In genomic region chr13:72514141-72514540, GRCh38 we compare ENCODE assay signal across 25 cellular contexts.
DNase-seq lines count a peak whose midpoint lies in the region; TF ChIP-seq lines count a peak whose summit lies in the region.
"Had no signal": no experiment of that assay in that cellular context is flagged by ENCODE, and none has a peak within 500 bp of the region (broad histone marks: within the 10 kb centered on the region; RNA-seq: fewer than 3 reads in every experiment).

No MANE protein-coding gene starts in this region.

- H3K27ac ChIP-seq in SK-N-SH (ENCODE audit: low read depth in 2 of 2, low read length in 1 of 2) (peak overlapping the region in 1 of 2 experiments; percentile 56; a peak in 2 of 4 replicates), mesenchymal stem cell (ENCODE audit: low read length, poor library complexity, severe bottlenecking) (peak overlapping the region; percentile 32)
- H3K27ac ChIP-seq: BLaER1 treated with 17β-estradiol and CSF1 and Interleukin-3, amounts not matched to agents 10 nM and 100 nM; body of pancreas; skin epidermis; upper lobe of left lung had no signal

- POLR2A ChIA-PET in SK-N-SH (lab: Yijun Ruan, JAX), result no interaction called here

- H4K20me1 ChIP-seq in SK-N-SH (ENCODE audit: insufficient read depth), result no peaks in the 10 kb centered on the region
- H4K20me1 ChIP-seq: BLaER1 treated with 17β-estradiol and CSF1 and Interleukin-3, amounts not matched to agents 10 nM and 100 nM had no signal

- TF ChIP-seq RAD21 in SK-N-SH (IDR thresholded peaks at IDR 0.05; ENCODE audit: low read length), result no peak

- H3K27me3 ChIP-seq in SK-N-SH (ENCODE audit: insufficient read depth) (no peaks in the 10 kb centered on the region), mesenchymal stem cell (ENCODE audit: control insufficient read depth in 1 of 2, insufficient read depth in 1 of 2, low read length in 2 of 2) (no peaks in the 10 kb centered on the region)
- H3K27me3 ChIP-seq: BLaER1 treated with 17β-estradiol and CSF1 and Interleukin-3, amounts not matched to agents 10 nM and 100 nM; body of pancreas; upper lobe of left lung had no signal

- no peaks in the 10 kb centered on the region for H3K79me1 ChIP-seq in mesenchymal stem cell (replicated peaks; ENCODE audit: low read length, poor library complexity, severe bottlenecking)

- 0% methylated on average over 1 of the region's 1 CpG for WGBS in SK-N-SH (ENCODE audit: low lambda C conversion rate)
- no CpG with 5 or more reads among the region's 1 CpG for WGBS in mesenchymal stem cell

- H3K9me3 ChIP-seq in SK-N-SH, result no peaks in the 10 kb centered on the region
- no peaks in the 10 kb centered on the region for H3K9me3 ChIP-seq in mesenchymal stem cell (ENCODE audit: control insufficient read depth, low read length)
- H3K9me3 ChIP-seq: BLaER1 treated with 17β-estradiol and CSF1 and Interleukin-3, amounts not matched to agents 10 nM and 100 nM; body of pancreas; Caco-2; upper lobe of left lung had no signal

- TF ChIP-seq CTCF in SK-N-SH (IDR thresholded peaks at IDR 0.05) (no peak), cardiac fibroblast (IDR thresholded peaks at IDR 0.05; ENCODE audit: low read depth, low read length) (no peak)

- H3K4me3 ChIP-seq in SK-N-SH (ENCODE audit: low read depth in 2 of 2, low read length in 1 of 2), result no peak overlapping the region; a peak in 1 of 4 replicates
- no peak overlapping the region for H3K4me3 ChIP-seq in cardiac fibroblast (replicated peaks in 1 of 2; ENCODE audit: low read depth in 2 of 2, low read length in 2 of 2)
- no peak overlapping the region for H3K4me3 ChIP-seq in mesenchymal stem cell (ENCODE audit: insufficient read depth in 1 of 2, low read depth in 1 of 2, low read length in 2 of 2)
- H3K4me3 ChIP-seq: BLaER1 treated with 17β-estradiol and CSF1 and Interleukin-3, amounts not matched to agents 10 nM and 100 nM; body of pancreas; skin epidermis; upper lobe of left lung had no signal

- H3K9me2 ChIP-seq in SK-N-SH, result no peaks in the 10 kb centered on the region

- no peak overlapping the region for H4K91ac ChIP-seq in mesenchymal stem cell (ENCODE audit: low read length)

- no peak overlapping the region for H3K9ac ChIP-seq in SK-N-SH
- no peak overlapping the region for H3K9ac ChIP-seq in mesenchymal stem cell (ENCODE audit: low read length)
- H3K9ac ChIP-seq: BLaER1 treated with 17β-estradiol and CSF1 and Interleukin-3, amounts not matched to agents 10 nM and 100 nM had no signal

- CTCF ChIA-PET in SK-N-SH (lab: Yijun Ruan, JAX), result no interaction called here

- no peak overlapping the region for H3K18ac ChIP-seq in mesenchymal stem cell (ENCODE audit: low read depth in 1 of 2, low read length in 2 of 2)

- H3K23ac ChIP-seq in mesenchymal stem cell (ENCODE audit: low read length in 2 of 2), result no peak overlapping the region

- H2AK5ac ChIP-seq in mesenchymal stem cell (ENCODE audit: low read length, severe bottlenecking), result no peak overlapping the region

- no peak overlapping the region for H2BK120ac ChIP-seq in mesenchymal stem cell (ENCODE audit: low read depth, low read length)

- no peak overlapping the region for H2BK12ac ChIP-seq in mesenchymal stem cell (ENCODE audit: low read length in 2 of 2)

- no peaks in the 10 kb centered on the region for H3K79me2 ChIP-seq in SK-N-SH (ENCODE audit: insufficient read depth)

- H3K4me1 ChIP-seq in SK-N-SH (ENCODE audit: control insufficient read depth in 1 of 2, insufficient read depth in 2 of 2, low read depth in 1 of 2, low read length in 1 of 2), result peaks cover 0 to 9% of the 10 kb centered on the region in 2 experiments; a peak in 1 of 4 replicates
- H3K4me1 ChIP-seq in mesenchymal stem cell (ENCODE audit: control insufficient read depth, insufficient read depth, low read depth, low read length), result no peaks in the 10 kb centered on the region
- H3K4me1 ChIP-seq: BLaER1 treated with 17β-estradiol and CSF1 and Interleukin-3, amounts not matched to agents 10 nM and 100 nM; Caco-2; upper lobe of left lung had no signal

- no peak overlapping the region for H2BK15ac ChIP-seq in mesenchymal stem cell (ENCODE audit: low read depth, poor library complexity, severe bottlenecking)

- no peak overlapping the region for H2BK5ac ChIP-seq in mesenchymal stem cell (ENCODE audit: low read depth, low read length, poor library complexity, severe bottlenecking)

- TF ChIP-seq EP300 in SK-N-SH (IDR thresholded peaks at IDR 0.05; ENCODE audit: borderline replicate concordance in 1 of 2, low read depth in 1 of 2, low read length in 1 of 2), result no peak

- H3K4me2 ChIP-seq in SK-N-SH (peak overlapping the region; percentile 19; the same call in 1 of the 2 replicates), mesenchymal stem cell (ENCODE audit: low read length, poor library complexity, severe bottlenecking) (peak overlapping the region; percentile 22)

- H3F3A ChIP-seq in SK-N-SH (replicated peaks; ENCODE audit: insufficient read depth), result peaks cover 4% of the 10 kb centered on the region

- H4K8ac ChIP-seq in mesenchymal stem cell (ENCODE audit: low read length), result no peak overlapping the region

- no peak overlapping the region for H3K4ac ChIP-seq in mesenchymal stem cell (ENCODE audit: low read depth in 1 of 2, low read length in 2 of 2)

- no peaks in the 10 kb centered on the region for H3K36me3 ChIP-seq in SK-N-SH (replicated peaks in 1 of 2; ENCODE audit: control insufficient read depth in 1 of 2, insufficient read depth in 2 of 2, low read length in 1 of 2)
- no peaks in the 10 kb centered on the region for H3K36me3 ChIP-seq in mesenchymal stem cell (ENCODE audit: control insufficient read depth in 1 of 2, insufficient read depth in 2 of 2, low read depth in 1 of 2, low read length in 2 of 2)
- H3K36me3 ChIP-seq: BLaER1 treated with 17β-estradiol and CSF1 and Interleukin-3, amounts not matched to agents 10 nM and 100 nM; upper lobe of left lung had no signal

- H2AFZ ChIP-seq in SK-N-SH (ENCODE audit: low read depth) (peak overlapping the region; percentile 71; the same call in 1 of the 2 replicates), mesenchymal stem cell (ENCODE audit: low read depth, low read length) (no peak overlapping the region)

- no peak for DNase-seq in SK-N-SH
- DNase-seq in cardiac fibroblast (ENCODE audit: low read depth in 2 of 2), result peak; percentile 16 to 28
- no peak for DNase-seq in mesenchymal stem cell
- DNase-seq in smooth muscle cell of the brain vasculature (ENCODE audit: low read depth, low spot score), result peak; percentile 50
- no peak for DNase-seq in NCI-H524 treated with DMSO at 0.1 percent for 48 hours (lab: John Stamatoyannopoulos, UW)
- DNase-seq in hippocampal formation (lab: John Stamatoyannopoulos, UW), result no peak
- DNase-seq in NCI-H2029 (lab: John Stamatoyannopoulos, UW), result no peak
- DNase-seq: activated CD4-positive, alpha-beta T cell treated with anti-CD3 and anti-CD28 coated beads, Interleukin-2, amount 10 ng/mL, durations not matched to agents 7 days and 5 days; activated gamma-delta T cell; activated naive CD8-positive, alpha-beta T cell treated with anti-CD3 and anti-CD28 coated beads, Interleukin-2, amount 50 U/mL, for 24 hours; activated T-cell treated with anti-CD3 and anti-CD28 coated beads, Interleukin-2, amount 50 U/mL, for 24 hours; body of pancreas; Caco-2; DMS79; GF-D8; immature natural killer cell; left ventricle myocardium superior; naive B cell; NCI-H1417 treated with DMSO at 0.1 percent for 48 hours; NCI-H2081 treated with DMSO at 0.1 percent for 48 hours; SIG-M5; stimulated activated naive CD4-positive, alpha-beta T cell; upper lobe of left lung had no signal

- no peak overlapping the region for H3K14ac ChIP-seq in mesenchymal stem cell (ENCODE audit: low read length in 2 of 2)

TF ChIP-seq in SK-N-SH, 30 proteins besides CTCF, POLR2A, EP300 and RAD21:
- TF ChIP-seq ELF1 (IDR thresholded peaks at IDR 0.05) (no peak), RXRA (IDR thresholded peaks at IDR 0.05; ENCODE audit: borderline replicate concordance, low read depth) (0 out of 2 replicates have a peak, but pooled peaks have one; percentile 12), NFIC (IDR thresholded peaks at IDR 0.05; ENCODE audit: borderline replicate concordance) (0 out of 2 replicates have a peak, but pooled peaks have one; percentile 5)

Comparison
In these comparisons a context has a peak if more than half of its experiments do, and no peak if none do; other contexts are left out.
1. DNase-seq: peak in cardiac fibroblast (2 of 2) and smooth muscle cell of the brain vasculature (single experiment); none in SK-N-SH (single experiment), mesenchymal stem cell (single experiment), NCI-H524 treated with DMSO at 0.1 percent for 48 hours (single experiment), hippocampal formation (0 of 2) and NCI-H2029 (single experiment).